In the genomic region with DNA sequence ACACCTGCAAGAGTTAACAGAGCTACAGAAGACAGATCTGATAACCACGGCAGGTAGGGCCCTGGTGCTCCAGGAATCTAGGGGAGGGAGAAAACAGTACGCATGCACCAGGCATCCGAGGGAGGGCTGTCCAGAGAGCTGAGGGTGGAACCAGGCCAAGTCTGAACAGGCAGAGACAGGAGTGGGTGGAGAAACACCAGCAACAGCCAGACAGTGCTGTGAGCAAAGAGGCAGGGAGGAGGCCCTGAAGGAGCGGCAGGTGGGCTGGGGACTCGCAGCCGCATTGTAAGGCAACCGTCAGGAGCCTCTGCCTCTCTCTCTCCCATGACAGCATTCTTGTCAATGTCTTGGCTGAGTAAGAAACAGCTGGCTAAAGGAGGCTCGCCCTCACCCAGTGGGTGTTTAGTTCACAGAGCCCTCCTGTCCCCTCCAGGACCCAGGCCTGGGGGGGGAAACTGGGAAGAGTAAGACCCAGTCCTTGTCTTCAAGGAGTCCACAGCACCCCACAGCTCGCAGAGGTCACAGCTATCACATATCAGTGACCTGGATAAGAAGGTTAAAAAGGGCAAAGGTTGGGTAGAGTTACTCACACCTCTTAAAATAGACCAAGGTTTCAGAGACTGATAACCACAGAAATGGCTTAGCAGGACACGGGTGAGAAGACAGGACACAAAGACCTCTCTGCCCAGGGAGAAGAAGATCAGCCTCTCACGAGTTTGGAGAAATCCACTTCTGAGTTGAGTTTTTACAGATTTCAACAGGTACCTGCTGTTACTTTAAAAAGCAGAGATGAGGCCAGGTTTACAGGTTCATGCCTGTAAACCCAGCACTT, we compare ENCODE assay signal across 2 cellular contexts.
TF ChIP-seq lines count a peak whose summit lies in the region.

No MANE protein-coding gene starts in this region.

TF ChIP-seq in HEK293, 187 proteins besides CTCF, POLR2A, EP300 and RAD21 (continued from another document and continues in another):
- TF ChIP-seq, protein P1, sequence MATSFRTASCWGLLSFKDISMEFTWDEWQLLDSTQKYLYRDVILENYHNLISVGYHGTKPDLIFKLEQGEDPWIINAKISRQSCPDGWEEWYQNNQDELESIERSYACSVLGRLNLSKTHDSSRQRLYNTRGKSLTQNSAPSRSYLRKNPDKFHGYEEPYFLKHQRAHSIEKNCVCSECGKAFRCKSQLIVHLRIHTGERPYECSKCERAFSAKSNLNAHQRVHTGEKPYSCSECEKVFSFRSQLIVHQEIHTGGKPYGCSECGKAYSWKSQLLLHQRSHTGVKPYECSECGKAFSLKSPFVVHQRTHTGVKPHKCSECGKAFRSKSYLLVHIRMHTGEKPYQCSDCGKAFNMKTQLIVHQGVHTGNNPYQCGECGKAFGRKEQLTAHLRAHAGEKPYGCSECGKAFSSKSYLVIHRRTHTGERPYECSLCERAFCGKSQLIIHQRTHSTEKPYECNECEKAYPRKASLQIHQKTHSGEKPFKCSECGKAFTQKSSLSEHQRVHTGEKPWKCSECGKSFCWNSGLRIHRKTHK (tag by site-specific recombination; IDR thresholded peaks at IDR 0.05), result no peak
- TF ChIP-seq ZNF184 (tag by site-specific recombination; IDR thresholded peaks at IDR 0.05) (no peak), SALL2 (tag by site-specific recombination; IDR thresholded peaks at IDR 0.05; ENCODE audit: borderline replicate concordance) (no peak), TCF7L2 (IDR thresholded peaks at IDR 0.05; ENCODE audit: borderline replicate concordance, low read depth, low read length) (no peak), ZNF239 (tag by site-specific recombination; IDR thresholded peaks at IDR 0.05) (no peak), OVOL3 (tag by site-specific recombination; IDR thresholded peaks at IDR 0.05) (no peak), ZXDB (tag by site-specific recombination; IDR thresholded peaks at IDR 0.05) (no peak), GLIS1 (tag by site-specific recombination; IDR thresholded peaks at IDR 0.05) (peak; percentile 19; the same call in 1 of the 2 replicates), ZNF302 (tag by site-specific recombination; IDR thresholded peaks at IDR 0.05; ENCODE audit: low read depth) (no peak), SP2 (tag by site-specific recombination; IDR thresholded peaks at IDR 0.05) (peak; percentile 51), EGR2 (tag by site-specific recombination; IDR thresholded peaks at IDR 0.05; ENCODE audit: low read depth) (peak; percentile 72), ZNF600 (tag by site-specific recombination; IDR thresholded peaks at IDR 0.05) (peak; percentile 58; the same call in 1 of the 2 replicates), ZNF37A (tag by site-specific recombination; IDR thresholded peaks at IDR 0.05) (no peak), ZNF155 (tag by site-specific recombination; IDR thresholded peaks at IDR 0.05) (no peak), ZNF292 (tag by site-specific recombination; IDR thresholded peaks at IDR 0.05; ENCODE audit: borderline replicate concordance, low read depth) (no peak), ZNF560 (tag by site-specific recombination; IDR thresholded peaks at IDR 0.05; ENCODE audit: borderline replicate concordance) (no peak), ZNF843 (tag by site-specific recombination; IDR thresholded peaks at IDR 0.05) (no peak), ZNF529 (tag by site-specific recombination; IDR thresholded peaks at IDR 0.05; ENCODE audit: insufficient replicate concordance) (no peak), ZNF747 (tag by site-specific recombination; IDR thresholded peaks at IDR 0.05) (no peak), OSR2 (tag by site-specific recombination; IDR thresholded peaks at IDR 0.05) (no peak), ZBTB8A (tag by site-specific recombination; IDR thresholded peaks at IDR 0.05) (no peak), ZNF548 (tag by site-specific recombination; IDR thresholded peaks at IDR 0.05) (no peak), KLF16 (tag by site-specific recombination; IDR thresholded peaks at IDR 0.05) (no peak), ZSCAN16 (tag by site-specific recombination; IDR thresholded peaks at IDR 0.05) (peak; percentile 59; the same call in 1 of the 2 replicates)
- TF ChIP-seq, protein P2, sequence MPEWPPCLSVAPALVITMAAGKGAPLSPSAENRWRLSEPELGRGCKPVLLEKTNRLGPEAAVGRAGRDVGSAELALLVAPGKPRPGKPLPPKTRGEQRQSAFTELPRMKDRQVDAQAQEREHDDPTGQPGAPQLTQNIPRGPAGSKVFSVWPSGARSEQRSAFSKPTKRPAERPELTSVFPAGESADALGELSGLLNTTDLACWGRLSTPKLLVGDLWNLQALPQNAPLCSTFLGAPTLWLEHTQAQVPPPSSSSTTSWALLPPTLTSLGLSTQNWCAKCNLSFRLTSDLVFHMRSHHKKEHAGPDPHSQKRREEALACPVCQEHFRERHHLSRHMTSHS (tag by site-specific recombination; IDR thresholded peaks at IDR 0.05), result no peak
- TF ChIP-seq, protein P3, sequence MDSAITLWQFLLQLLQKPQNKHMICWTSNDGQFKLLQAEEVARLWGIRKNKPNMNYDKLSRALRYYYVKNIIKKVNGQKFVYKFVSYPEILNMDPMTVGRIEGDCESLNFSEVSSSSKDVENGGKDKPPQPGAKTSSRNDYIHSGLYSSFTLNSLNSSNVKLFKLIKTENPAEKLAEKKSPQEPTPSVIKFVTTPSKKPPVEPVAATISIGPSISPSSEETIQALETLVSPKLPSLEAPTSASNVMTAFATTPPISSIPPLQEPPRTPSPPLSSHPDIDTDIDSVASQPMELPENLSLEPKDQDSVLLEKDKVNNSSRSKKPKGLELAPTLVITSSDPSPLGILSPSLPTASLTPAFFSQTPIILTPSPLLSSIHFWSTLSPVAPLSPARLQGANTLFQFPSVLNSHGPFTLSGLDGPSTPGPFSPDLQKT (IDR thresholded peaks at IDR 0.05; ENCODE audit: borderline replicate concordance, low read depth, low read length), result no peak
- TF ChIP-seq, protein P4, sequence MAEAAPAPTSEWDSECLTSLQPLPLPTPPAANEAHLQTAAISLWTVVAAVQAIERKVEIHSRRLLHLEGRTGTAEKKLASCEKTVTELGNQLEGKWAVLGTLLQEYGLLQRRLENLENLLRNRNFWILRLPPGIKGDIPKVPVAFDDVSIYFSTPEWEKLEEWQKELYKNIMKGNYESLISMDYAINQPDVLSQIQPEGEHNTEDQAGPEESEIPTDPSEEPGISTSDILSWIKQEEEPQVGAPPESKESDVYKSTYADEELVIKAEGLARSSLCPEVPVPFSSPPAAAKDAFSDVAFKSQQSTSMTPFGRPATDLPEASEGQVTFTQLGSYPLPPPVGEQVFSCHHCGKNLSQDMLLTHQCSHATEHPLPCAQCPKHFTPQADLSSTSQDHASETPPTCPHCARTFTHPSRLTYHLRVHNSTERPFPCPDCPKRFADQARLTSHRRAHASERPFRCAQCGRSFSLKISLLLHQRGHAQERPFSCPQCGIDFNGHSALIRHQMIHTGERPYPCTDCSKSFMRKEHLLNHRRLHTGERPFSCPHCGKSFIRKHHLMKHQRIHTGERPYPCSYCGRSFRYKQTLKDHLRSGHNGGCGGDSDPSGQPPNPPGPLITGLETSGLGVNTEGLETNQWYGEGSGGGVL (tag by site-specific recombination; IDR thresholded peaks at IDR 0.05), result peak; percentile 46; the same call in 1 of the 2 replicates
- TF ChIP-seq, protein P5, sequence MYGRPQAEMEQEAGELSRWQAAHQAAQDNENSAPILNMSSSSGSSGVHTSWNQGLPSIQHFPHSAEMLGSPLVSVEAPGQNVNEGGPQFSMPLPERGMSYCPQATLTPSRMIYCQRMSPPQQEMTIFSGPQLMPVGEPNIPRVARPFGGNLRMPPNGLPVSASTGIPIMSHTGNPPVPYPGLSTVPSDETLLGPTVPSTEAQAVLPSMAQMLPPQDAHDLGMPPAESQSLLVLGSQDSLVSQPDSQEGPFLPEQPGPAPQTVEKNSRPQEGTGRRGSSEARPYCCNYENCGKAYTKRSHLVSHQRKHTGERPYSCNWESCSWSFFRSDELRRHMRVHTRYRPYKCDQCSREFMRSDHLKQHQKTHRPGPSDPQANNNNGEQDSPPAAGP (tag by site-specific recombination; IDR thresholded peaks at IDR 0.05), result no peak

TF ChIP-seq in SK-N-SH treated with all-trans-retinoic acid at 6 μM for 48 hours, 23 proteins besides CTCF, POLR2A, EP300 and RAD21 (continued from another document):
- TF ChIP-seq, protein P6, sequence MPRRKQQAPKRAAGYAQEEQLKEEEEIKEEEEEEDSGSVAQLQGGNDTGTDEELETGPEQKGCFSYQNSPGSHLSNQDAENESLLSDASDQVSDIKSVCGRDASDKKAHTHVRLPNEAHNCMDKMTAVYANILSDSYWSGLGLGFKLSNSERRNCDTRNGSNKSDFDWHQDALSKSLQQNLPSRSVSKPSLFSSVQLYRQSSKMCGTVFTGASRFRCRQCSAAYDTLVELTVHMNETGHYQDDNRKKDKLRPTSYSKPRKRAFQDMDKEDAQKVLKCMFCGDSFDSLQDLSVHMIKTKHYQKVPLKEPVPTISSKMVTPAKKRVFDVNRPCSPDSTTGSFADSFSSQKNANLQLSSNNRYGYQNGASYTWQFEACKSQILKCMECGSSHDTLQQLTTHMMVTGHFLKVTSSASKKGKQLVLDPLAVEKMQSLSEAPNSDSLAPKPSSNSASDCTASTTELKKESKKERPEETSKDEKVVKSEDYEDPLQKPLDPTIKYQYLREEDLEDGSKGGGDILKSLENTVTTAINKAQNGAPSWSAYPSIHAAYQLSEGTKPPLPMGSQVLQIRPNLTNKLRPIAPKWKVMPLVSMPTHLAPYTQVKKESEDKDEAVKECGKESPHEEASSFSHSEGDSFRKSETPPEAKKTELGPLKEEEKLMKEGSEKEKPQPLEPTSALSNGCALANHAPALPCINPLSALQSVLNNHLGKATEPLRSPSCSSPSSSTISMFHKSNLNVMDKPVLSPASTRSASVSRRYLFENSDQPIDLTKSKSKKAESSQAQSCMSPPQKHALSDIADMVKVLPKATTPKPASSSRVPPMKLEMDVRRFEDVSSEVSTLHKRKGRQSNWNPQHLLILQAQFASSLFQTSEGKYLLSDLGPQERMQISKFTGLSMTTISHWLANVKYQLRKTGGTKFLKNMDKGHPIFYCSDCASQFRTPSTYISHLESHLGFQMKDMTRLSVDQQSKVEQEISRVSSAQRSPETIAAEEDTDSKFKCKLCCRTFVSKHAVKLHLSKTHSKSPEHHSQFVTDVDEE (CRISPR knock-in tag; IDR thresholded peaks at IDR 0.05), result no peak
- TF ChIP-seq ESRRG (CRISPR knock-in tag; IDR thresholded peaks at IDR 0.05) (no peak), ZNF8 (CRISPR knock-in tag; IDR thresholded peaks at IDR 0.05) (no peak), RARB (CRISPR knock-in tag; IDR thresholded peaks at IDR 0.05) (no peak), BACH2 (CRISPR knock-in tag; IDR thresholded peaks at IDR 0.05; ENCODE audit: borderline replicate concordance) (no peak), ZFP3 (CRISPR knock-in tag; IDR thresholded peaks at IDR 0.05) (no peak), PPARA (CRISPR knock-in tag; IDR thresholded peaks at IDR 0.05; ENCODE audit: borderline replicate concordance) (no peak), ZNF565 (CRISPR knock-in tag; conservative IDR thresholded peaks at IDR 0.05; ENCODE audit: low read depth) (no peak), ISL1 (CRISPR knock-in tag; IDR thresholded peaks at IDR 0.05) (no peak), TCF4 (CRISPR knock-in tag; IDR thresholded peaks at IDR 0.05; ENCODE audit: borderline replicate concordance) (no peak)
- TF ChIP-seq, protein P7, sequence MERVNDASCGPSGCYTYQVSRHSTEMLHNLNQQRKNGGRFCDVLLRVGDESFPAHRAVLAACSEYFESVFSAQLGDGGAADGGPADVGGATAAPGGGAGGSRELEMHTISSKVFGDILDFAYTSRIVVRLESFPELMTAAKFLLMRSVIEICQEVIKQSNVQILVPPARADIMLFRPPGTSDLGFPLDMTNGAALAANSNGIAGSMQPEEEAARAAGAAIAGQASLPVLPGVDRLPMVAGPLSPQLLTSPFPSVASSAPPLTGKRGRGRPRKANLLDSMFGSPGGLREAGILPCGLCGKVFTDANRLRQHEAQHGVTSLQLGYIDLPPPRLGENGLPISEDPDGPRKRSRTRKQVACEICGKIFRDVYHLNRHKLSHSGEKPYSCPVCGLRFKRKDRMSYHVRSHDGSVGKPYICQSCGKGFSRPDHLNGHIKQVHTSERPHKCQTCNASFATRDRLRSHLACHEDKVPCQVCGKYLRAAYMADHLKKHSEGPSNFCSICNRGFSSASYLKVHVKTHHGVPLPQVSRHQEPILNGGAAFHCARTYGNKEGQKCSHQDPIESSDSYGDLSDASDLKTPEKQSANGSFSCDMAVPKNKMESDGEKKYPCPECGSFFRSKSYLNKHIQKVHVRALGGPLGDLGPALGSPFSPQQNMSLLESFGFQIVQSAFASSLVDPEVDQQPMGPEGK (CRISPR knock-in tag; IDR thresholded peaks at IDR 0.05; ENCODE audit: borderline replicate concordance), result no peak
- TF ChIP-seq, protein P8, sequence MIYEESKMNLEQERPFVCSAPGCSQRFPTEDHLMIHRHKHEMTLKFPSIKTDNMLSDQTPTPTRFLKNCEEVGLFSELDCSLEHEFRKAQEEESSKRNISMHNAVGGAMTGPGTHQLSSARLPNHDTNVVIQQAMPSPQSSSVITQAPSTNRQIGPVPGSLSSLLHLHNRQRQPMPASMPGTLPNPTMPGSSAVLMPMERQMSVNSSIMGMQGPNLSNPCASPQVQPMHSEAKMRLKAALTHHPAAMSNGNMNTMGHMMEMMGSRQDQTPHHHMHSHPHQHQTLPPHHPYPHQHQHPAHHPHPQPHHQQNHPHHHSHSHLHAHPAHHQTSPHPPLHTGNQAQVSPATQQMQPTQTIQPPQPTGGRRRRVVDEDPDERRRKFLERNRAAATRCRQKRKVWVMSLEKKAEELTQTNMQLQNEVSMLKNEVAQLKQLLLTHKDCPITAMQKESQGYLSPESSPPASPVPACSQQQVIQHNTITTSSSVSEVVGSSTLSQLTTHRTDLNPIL (CRISPR knock-in tag; IDR thresholded peaks at IDR 0.05; ENCODE audit: low read depth), result no peak
